Comparison of ENCODE assay signal across 21 cellular contexts in genomic region chr22:47591016-47591415, GRCh38.
"Had no signal": no experiment of that assay in that cellular context is flagged by ENCODE, and none has a peak within 500 bp of the region (broad histone marks: within the 10 kb centered on the region; RNA-seq: fewer than 3 reads in every experiment).

No MANE protein-coding gene starts in this region.

- H3K9me3 Mint-ChIP-seq: central memory CD8-positive, alpha-beta T cell; effector memory CD8-positive, alpha-beta T cell; immature natural killer cell; naive thymus-derived CD8-positive, alpha-beta T cell; stimulated activated naive CD8-positive, alpha-beta T cell treated with anti-CD3 and anti-CD28 coated beads, Interleukin-15, Interleukin-2, amounts not matched to agents 100 ng/mL and 50 ng/mL, for 24 hours had no signal

- H3K27me3 ChIP-seq: neural progenitor cell, pancreas, testis, transverse colon had no signal

- ATAC-seq: effector memory CD8-positive, alpha-beta T cell; gastroesophageal sphincter; naive thymus-derived CD8-positive, alpha-beta T cell; pancreas; right cardiac atrium; stimulated activated memory B cell treated with anti-CD40 and anti-IgM and Interleukin-4, amounts not matched to agents 10 μg/mL and 1 μg/mL and 100 μg/mL, for 72 hours had no signal

- H3K9me3 ChIP-seq: esophagus squamous epithelium, mucosa of descending colon, pancreas, testis, transverse colon had no signal

- H3K36me3 ChIP-seq: esophagus squamous epithelium, gastroesophageal sphincter, neural progenitor cell, pancreas, transverse colon had no signal

- H3K4me1 ChIP-seq: esophagus squamous epithelium, gastroesophageal sphincter, neural progenitor cell, pancreas, testis, transverse colon had no signal

- H3K4me3 Mint-ChIP-seq: central memory CD8-positive, alpha-beta T cell; effector memory CD8-positive, alpha-beta T cell; immature natural killer cell; neural progenitor cell; stimulated activated memory B cell treated with anti-CD40 and anti-IgM and Interleukin-4, amounts not matched to agents 10 μg/mL and 1 μg/mL and 100 μg/mL, for 72 hours; stimulated activated naive CD8-positive, alpha-beta T cell treated with anti-CD3 and anti-CD28 coated beads, Interleukin-15, Interleukin-2, amounts not matched to agents 100 ng/mL and 50 ng/mL, for 24 hours had no signal

- H3K27ac ChIP-seq: esophagus squamous epithelium, gastroesophageal sphincter, neural progenitor cell, pancreas, testis, transverse colon had no signal

- DNase-seq: effector memory CD8-positive, alpha-beta T cell; esophagus squamous epithelium; foreskin fibroblast; glutamatergic neuron; immature natural killer cell; mammary epithelial cell; mucosa of descending colon; nucleus accumbens; pancreas; right cardiac atrium; stimulated activated CD4-positive, alpha-beta T cell treated with anti-CD3 and anti-CD28 coated beads, Interleukin-4, amount 100 ng/mL, for 1 hour; stimulated activated CD8-positive, alpha-beta memory T cell treated with anti-CD3 and anti-CD28 coated beads, Interleukin-4, amount 100 ng/mL, for 48 hours; testis; transverse colon had no signal

- H3K4me1 Mint-ChIP-seq: central memory CD8-positive, alpha-beta T cell; immature natural killer cell; naive thymus-derived CD8-positive, alpha-beta T cell; neural progenitor cell; stimulated activated memory B cell treated with anti-CD40 and anti-IgM and Interleukin-4, amounts not matched to agents 10 μg/mL and 1 μg/mL and 100 μg/mL, for 72 hours had no signal

- H3K36me3 Mint-ChIP-seq: immature natural killer cell; naive thymus-derived CD8-positive, alpha-beta T cell; neural progenitor cell; stimulated activated memory B cell treated with anti-CD40 and anti-IgM and Interleukin-4, amounts not matched to agents 10 μg/mL and 1 μg/mL and 100 μg/mL, for 72 hours had no signal

- H3K4me3 ChIP-seq: esophagus squamous epithelium, gastroesophageal sphincter, mucosa of descending colon, neural progenitor cell, pancreas, testis, transverse colon had no signal

- H3K27ac Mint-ChIP-seq: effector memory CD8-positive, alpha-beta T cell; immature natural killer cell; neural progenitor cell; progenitor cell of endocrine pancreas; stimulated activated memory B cell treated with anti-CD40 and anti-IgM and Interleukin-4, amounts not matched to agents 10 μg/mL and 1 μg/mL and 100 μg/mL, for 72 hours; stimulated activated naive CD8-positive, alpha-beta T cell treated with anti-CD3 and anti-CD28 coated beads, Interleukin-15, Interleukin-2, amounts not matched to agents 100 ng/mL and 50 ng/mL, for 24 hours had no signal
